Comparison of ENCODE assay signal across 8 cellular contexts in genomic region chr10:83991986-83992753, GRCh38.
DNase-seq lines count a peak whose midpoint lies in the region; ATAC-seq and TF ChIP-seq lines count a peak whose summit lies in the region.

No MANE protein-coding gene starts in this region.

- H3K4me3 ChIP-seq in Caco-2 (ENCODE audit: low read depth, low read length) (no peak overlapping the region), adrenal gland (no peak overlapping the region), lower leg skin (ENCODE audit: low read depth, poor library complexity, severe bottlenecking) (no peak overlapping the region)

- peak in 1 of 2 experiments; percentile 46 for TF ChIP-seq CTCF in Caco-2 (IDR thresholded peaks at IDR 0.05; ENCODE audit: insufficient read depth in 1 of 2, low read depth in 1 of 2, low read length in 1 of 2, severe bottlenecking in 1 of 2, unreplicated experiment in 1 of 2)
- TF ChIP-seq CTCF in adrenal gland (IDR thresholded peaks at IDR 0.05), result peak in 1 of 6 experiments; percentile 21
- peak; percentile 61 for TF ChIP-seq CTCF in progenitor cell of endocrine pancreas (IDR thresholded peaks at IDR 0.05; ENCODE audit: unreplicated experiment)
- no peak for TF ChIP-seq CTCF in lower leg skin (IDR thresholded peaks at IDR 0.05)

- DNase-seq in Caco-2 (peak; percentile 36 to 45), adrenal gland (peak in 4 of 7 donors; percentile 10 to 25 (median 18)), progenitor cell of endocrine pancreas (ENCODE audit: low spot score, unreplicated experiment) (peak; percentile 14), T-helper 17 cell (no peak), NCI-H187 (lab: John Stamatoyannopoulos, UW) (no peak), lower leg skin (ENCODE audit: low spot score in 2 of 2) (no peak)

- WGBS in adrenal gland, 4 donors, result 56 to 70% (median 61%) methylated on average over 6 to 7 of the region's 7 CpGs
- WGBS in lower leg skin, 2 donors, result 58 to 63% methylated on average over 7 of the region's 7 CpGs

- peak; percentile 17; the same call in 1 of the 2 replicates for TF ChIP-seq RAD21 in Ishikawa (IDR thresholded peaks at IDR 0.05; ENCODE audit: low read depth)

- ATAC-seq in GM18868 (IDR thresholded peaks at IDR 0.05; ENCODE audit: unreplicated experiment) (peak; percentile 47), T-helper 17 cell (no peak)

- H3K36me3 ChIP-seq in Caco-2 (ENCODE audit: control insufficient read depth, insufficient read depth, low read length) (no peaks in the 10 kb centered on the region), adrenal gland (replicated peaks in 1 of 2) (no peaks in the 10 kb centered on the region)

- H3K4me1 ChIP-seq in Caco-2, result no peaks in the 10 kb centered on the region
- no peaks in the 10 kb centered on the region for H3K4me1 ChIP-seq in adrenal gland (replicated peaks in 1 of 2)

- intact Hi-C loops in Caco-2 (cut with micrococcal nuclease; ENCODE audit: unreplicated experiment), result no loop called here
- intact Hi-C loops in adrenal gland (cut with DNase I), result no loop called here
- intact Hi-C loops in lower leg skin (cut with DNase I; ENCODE audit: low total_unique reads), result no loop called here

- no peak overlapping the region for H3K4me3 Mint-ChIP-seq in Caco-2 (ENCODE audit: unreplicated experiment)
- H3K4me3 Mint-ChIP-seq in progenitor cell of endocrine pancreas (ENCODE audit: low read depth), result no peak overlapping the region
- no peak overlapping the region for H3K4me3 Mint-ChIP-seq in T-helper 17 cell

- H3K27me3 Mint-ChIP-seq in Caco-2 (ENCODE audit: insufficient read depth, unreplicated experiment), result peaks cover 8% of the 10 kb centered on the region
- no peaks in the 10 kb centered on the region for H3K27me3 Mint-ChIP-seq in progenitor cell of endocrine pancreas
- no peaks in the 10 kb centered on the region for H3K27me3 Mint-ChIP-seq in T-helper 17 cell

- no peak overlapping the region for H3K27ac Mint-ChIP-seq in Caco-2 (ENCODE audit: unreplicated experiment)
- H3K27ac Mint-ChIP-seq in progenitor cell of endocrine pancreas, result no peak overlapping the region
- no peak overlapping the region for H3K27ac Mint-ChIP-seq in T-helper 17 cell

- H3K9me3 ChIP-seq in Caco-2, result no peaks in the 10 kb centered on the region
- H3K9me3 ChIP-seq in adrenal gland (replicated peaks in 1 of 3), result no peaks in the 10 kb centered on the region
- H3K9me3 ChIP-seq in T-helper 17 cell (ENCODE audit: control insufficient read depth, low read length, poor library complexity, severe bottlenecking), result no peaks in the 10 kb centered on the region

- CTCF ChIA-PET in Caco-2 (lab: Charles Lee), result no interaction called here

- no peak for TF ChIP-seq POLR2A in adrenal gland (IDR thresholded peaks at IDR 0.05)
- no peak for TF ChIP-seq POLR2A in lower leg skin (IDR thresholded peaks at IDR 0.05)

- H3K9me3 Mint-ChIP-seq in Caco-2 (ENCODE audit: unreplicated experiment), result no peaks in the 10 kb centered on the region
- H3K9me3 Mint-ChIP-seq in progenitor cell of endocrine pancreas (ENCODE audit: low read depth), result no peaks in the 10 kb centered on the region

- H3K4me1 Mint-ChIP-seq in Caco-2 (ENCODE audit: low read depth, unreplicated experiment) (no peaks in the 10 kb centered on the region), progenitor cell of endocrine pancreas (ENCODE audit: low read depth) (no peaks in the 10 kb centered on the region), T-helper 17 cell (peaks cover 8% of the 10 kb centered on the region)

- POLR2A ChIA-PET in Caco-2 (lab: Charles Lee), result no interaction called here

- BruUV-seq in Caco-2 (replicated peaks; lab: Mats Ljungman, UMichigan), result no TSS peak

- no peak overlapping the region for H3K27ac ChIP-seq in adrenal gland

- no peaks in the 10 kb centered on the region for H3K27me3 ChIP-seq in Caco-2 (replicated peaks; ENCODE audit: control insufficient read depth, insufficient read depth, low read length)
- H3K27me3 ChIP-seq in adrenal gland, result no peaks in the 10 kb centered on the region

- H3K36me3 Mint-ChIP-seq in Caco-2 (ENCODE audit: insufficient read depth, unreplicated experiment) (peaks cover 4% of the 10 kb centered on the region), progenitor cell of endocrine pancreas (ENCODE audit: insufficient read depth) (no peaks in the 10 kb centered on the region), T-helper 17 cell (ENCODE audit: low read depth) (no peaks in the 10 kb centered on the region)

- no peak for TF ChIP-seq EP300 in Ishikawa (IDR thresholded peaks at IDR 0.05; ENCODE audit: borderline replicate concordance)

TF ChIP-seq in Ishikawa, 13 proteins besides CTCF, POLR2A, EP300 and RAD21:
- no peak for TF ChIP-seq ZBTB7A (IDR thresholded peaks at IDR 0.05; ENCODE audit: low read depth)
- no peak for TF ChIP-seq EGR1 (IDR thresholded peaks at IDR 0.05)
- TF ChIP-seq YY1 (IDR thresholded peaks at IDR 0.05; ENCODE audit: low read depth), result no peak

Comparison
In these comparisons a context has a peak if more than half of its experiments do, and no peak if none do; other contexts are left out.
1. DNase-seq: peak in Caco-2 (2 of 2), adrenal gland (4 of 7) and progenitor cell of endocrine pancreas (single experiment); none in T-helper 17 cell (0 of 3), NCI-H187 (0 of 2) and lower leg skin (0 of 2).